13 cellular contexts compared by ENCODE assay signal in genomic region chr9:85541876-85542275, GRCh38.
"Had no signal": no experiment of that assay in that cellular context is flagged by ENCODE, and none has a peak within 500 bp of the region (broad histone marks: within the 10 kb centered on the region; RNA-seq: fewer than 3 reads in every experiment).

No MANE protein-coding gene starts in this region.

- H3K27me3 Mint-ChIP-seq: activated naive CD4-positive, alpha-beta T cell treated with anti-CD3 and anti-CD28 coated beads, Interleukin-2, amount 50 U/mL, for 24 hours; naive B cell had no signal

- H3K36me3 ChIP-seq: colonic mucosa, gastroesophageal sphincter had no signal

- H3K27ac Mint-ChIP-seq: activated naive CD4-positive, alpha-beta T cell treated with anti-CD3 and anti-CD28 coated beads, Interleukin-2, amount 50 U/mL, for 24 hours; mesothelial cell of epicardium; naive B cell; stimulated activated effector memory CD8-positive, alpha-beta T cell treated with anti-CD3 and anti-CD28 coated beads, Interleukin-12 subunit alpha, Interleukin-12 subunit beta, amount 100 ng/mL, for 72 hours had no signal

- H3K27ac ChIP-seq: colonic mucosa, gastroesophageal sphincter had no signal

- ATAC-seq: gastroesophageal sphincter; stimulated activated effector memory CD8-positive, alpha-beta T cell treated with anti-CD3 and anti-CD28 coated beads, Interleukin-12 subunit alpha, Interleukin-12 subunit beta, amount 100 ng/mL, for 72 hours had no signal

- H3K4me1 ChIP-seq: colonic mucosa, gastroesophageal sphincter had no signal

- DNase-seq: activated T-cell treated with anti-CD3 and anti-CD28 coated beads, Interleukin-2, amount 50 U/mL, for 1 hour; amniotic stem cell; colonic mucosa; effector CD4-positive, alpha-beta T cell; kidney glomerular epithelial cell; naive B cell; posterior cingulate gyrus; small intestine; T-helper 2 cell had no signal

- H3K9me3 Mint-ChIP-seq: activated naive CD4-positive, alpha-beta T cell treated with anti-CD3 and anti-CD28 coated beads, Interleukin-2, amount 50 U/mL, for 24 hours; mesothelial cell of epicardium; naive B cell; stimulated activated effector memory CD8-positive, alpha-beta T cell treated with anti-CD3 and anti-CD28 coated beads, Interleukin-12 subunit alpha, Interleukin-12 subunit beta, amount 100 ng/mL, for 72 hours had no signal

- H3K4me1 Mint-ChIP-seq: activated naive CD4-positive, alpha-beta T cell treated with anti-CD3 and anti-CD28 coated beads, Interleukin-2, amount 50 U/mL, for 24 hours; naive B cell; stimulated activated effector memory CD8-positive, alpha-beta T cell treated with anti-CD3 and anti-CD28 coated beads, Interleukin-12 subunit alpha, Interleukin-12 subunit beta, amount 100 ng/mL, for 72 hours had no signal

- H3K4me3 ChIP-seq: colonic mucosa, gastroesophageal sphincter had no signal

- H3K36me3 Mint-ChIP-seq: mesothelial cell of epicardium had no signal

- H3K27me3 ChIP-seq: colonic mucosa, gastroesophageal sphincter had no signal

- H3K9me3 ChIP-seq: colonic mucosa, gastroesophageal sphincter had no signal

- H3K4me3 Mint-ChIP-seq: activated naive CD4-positive, alpha-beta T cell treated with anti-CD3 and anti-CD28 coated beads, Interleukin-2, amount 50 U/mL, for 24 hours; mesothelial cell of epicardium; naive B cell; stimulated activated effector memory CD8-positive, alpha-beta T cell treated with anti-CD3 and anti-CD28 coated beads, Interleukin-12 subunit alpha, Interleukin-12 subunit beta, amount 100 ng/mL, for 72 hours had no signal
